15 cellular contexts compared by ENCODE assay signal in the genomic region with DNA sequence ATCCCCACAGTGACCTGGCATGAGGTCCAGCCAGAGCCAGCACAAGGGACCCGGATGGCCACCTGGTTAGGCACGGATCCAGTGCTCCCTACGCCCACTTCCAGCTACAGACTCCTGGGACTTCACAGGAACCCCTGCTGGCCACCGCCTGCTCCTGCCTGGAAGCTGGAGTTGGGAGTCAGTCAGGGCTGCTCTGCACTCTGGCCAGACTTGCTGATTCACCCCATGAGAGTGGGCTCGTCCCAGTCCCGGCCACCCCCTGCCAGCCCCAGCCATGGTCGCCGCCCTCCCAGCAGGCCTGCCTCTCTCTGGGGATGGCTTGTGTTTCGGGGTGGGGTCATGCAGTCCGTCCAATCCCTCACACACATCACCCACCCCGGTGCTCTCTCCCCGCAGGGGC.
A peak's percentile ranks its signal among the peaks of the same experiment; 100 is the strongest.
DNase-seq lines count a peak whose midpoint lies in the region; ATAC-seq, FAIRE-seq and TF ChIP-seq lines count a peak whose summit lies in the region.
"Had no signal": no experiment of that assay in that cellular context is flagged by ENCODE, and none has a peak within 500 bp of the region (broad histone marks: within the 10 kb centered on the region; RNA-seq: fewer than 3 reads in every experiment).

No MANE protein-coding gene starts in this region.

- H3K4me1 ChIP-seq in A549: no peaks in the 10 kb centered on the region

- peaks cover 2% of the 10 kb centered on the region for H3K4me1 Mint-ChIP-seq in progenitor cell of endocrine pancreas (ENCODE audit: low read depth)

- TF ChIP-seq POLR2A in A549 (IDR thresholded peaks at IDR 0.05; ENCODE audit: low read length): no peak

- H3K36me3 Mint-ChIP-seq in progenitor cell of endocrine pancreas (ENCODE audit: insufficient read depth): no peaks in the 10 kb centered on the region
- H3K36me3 Mint-ChIP-seq: activated naive CD4-positive, alpha-beta T cell treated with anti-CD3 and anti-CD28 coated beads, Interleukin-2, amount 50 U/mL, for 24 hours had no signal

- TF ChIP-seq CTCF in A549 (IDR thresholded peaks at IDR 0.05) (no peak), progenitor cell of endocrine pancreas (IDR thresholded peaks at IDR 0.05; ENCODE audit: unreplicated experiment) (peak; percentile 34)

- no peak overlapping the region for H3K27ac Mint-ChIP-seq in progenitor cell of endocrine pancreas
- H3K27ac Mint-ChIP-seq: activated naive CD4-positive, alpha-beta T cell treated with anti-CD3 and anti-CD28 coated beads, Interleukin-2, amount 50 U/mL, for 24 hours had no signal

- WGBS in A549 (ENCODE audit: missing lambda C conversion rate): 30% methylated on average over 5 of the region's 12 CpGs

- no peak overlapping the region for H3K27ac ChIP-seq in A549
- no peak overlapping the region for H3K27ac ChIP-seq in caudate nucleus (ENCODE audit: low read depth, low read length)

- H3K9me3 Mint-ChIP-seq in progenitor cell of endocrine pancreas (ENCODE audit: low read depth): no peaks in the 10 kb centered on the region
- H3K9me3 Mint-ChIP-seq: activated naive CD4-positive, alpha-beta T cell treated with anti-CD3 and anti-CD28 coated beads, Interleukin-2, amount 50 U/mL, for 24 hours had no signal

- no peak overlapping the region for H3K4me2 ChIP-seq in A549

- no peak for TF ChIP-seq EP300 in A549 (IDR thresholded peaks at IDR 0.05)

- no peak for FAIRE-seq in A549 (lab: Jason Lieb, UNC)
- FAIRE-seq: bronchial epithelial cell had no signal

- intact Hi-C loops in left ventricle myocardium superior (cut with micrococcal nuclease): no loop called here

- ATAC-seq in A549: peak; percentile 65 to 79; a peak in 5 of 6 replicates
- ATAC-seq in left ventricle myocardium superior: peak; percentile 65

- H3K27me3 Mint-ChIP-seq in progenitor cell of endocrine pancreas: peaks cover 7% of the 10 kb centered on the region

- DNase-seq in A549 (ENCODE audit: low read depth in 1 of 2, low spot score in 1 of 2) (no peak), SK-N-DZ (ENCODE audit: low spot score) (peak; percentile 56), left ventricle myocardium superior (no peak), progenitor cell of endocrine pancreas (ENCODE audit: low spot score, unreplicated experiment) (no peak), caudate nucleus (lab: John Stamatoyannopoulos, UW) (no peak), NCI-H1694 treated with DMSO at 0.1 percent for 48 hours (lab: John Stamatoyannopoulos, UW) (no peak), NCI-H1048 (lab: John Stamatoyannopoulos, UW) (no peak)
- no peak for DNase-seq in stimulated activated CD4-positive, alpha-beta T cell treated with anti-CD3 and anti-CD28 coated beads, Interleukin-4, amount 100 ng/mL, for 1 hour
- DNase-seq: activated CD4-positive, CD25-positive, alpha-beta regulatory T cell treated with anti-CD3 and anti-CD28 coated beads, Interleukin-2, amount 50 U/mL, for 72 hours; activated CD8-positive, alpha-beta memory T cell treated with anti-CD3 and anti-CD28 coated beads, Interleukin-2, amount 50 U/mL, for 48 hours; Calu3; foreskin melanocyte; NCI-H446 treated with DMSO at 0.1 percent for 48 hours had no signal

- H3K4me3 Mint-ChIP-seq in progenitor cell of endocrine pancreas (ENCODE audit: low read depth): no peak overlapping the region
- H3K4me3 Mint-ChIP-seq: activated naive CD4-positive, alpha-beta T cell treated with anti-CD3 and anti-CD28 coated beads, Interleukin-2, amount 50 U/mL, for 24 hours had no signal

- CTCF ChIA-PET in A549 (lab: Yijun Ruan, JAX): interaction anchor here (0.6 to 1.0 kb wide), 2 partner anchors 113 to 333 kb away, joined by 3 to 4 read pairs; no protein-coding TSS in a partner anchor

- H3K4me3 ChIP-seq in A549: no peak overlapping the region

- no peaks in the 10 kb centered on the region for H3K9me3 ChIP-seq in A549

- POLR2A ChIA-PET in A549 (lab: Yijun Ruan, JAX): no interaction called here

- TF ChIP-seq RAD21 in A549 (conservative IDR thresholded peaks at IDR 0.05 in 1 of 2, IDR thresholded peaks at IDR 0.05 in 1 of 2): no peak

TF ChIP-seq in A549, 52 proteins besides CTCF, POLR2A, EP300 and RAD21:
- TF ChIP-seq HOXA7 (CRISPR knock-in tag; IDR thresholded peaks at IDR 0.05): no peak
- no peak for TF ChIP-seq RARB (CRISPR knock-in tag; IDR thresholded peaks at IDR 0.05)
- no peak for TF ChIP-seq CEBPB (IDR thresholded peaks at IDR 0.05)
- no peak for TF ChIP-seq ESRRA (IDR thresholded peaks at IDR 0.05; ENCODE audit: borderline replicate concordance, low read length)
- TF ChIP-seq CBX8 (IDR thresholded peaks at IDR 0.05): no peak
- no peak for TF ChIP-seq ZNF302 (CRISPR knock-in tag; IDR thresholded peaks at IDR 0.05)
- no peak for TF ChIP-seq GATA3 (IDR thresholded peaks at IDR 0.05; ENCODE audit: borderline replicate concordance)
- TF ChIP-seq, protein P1, sequence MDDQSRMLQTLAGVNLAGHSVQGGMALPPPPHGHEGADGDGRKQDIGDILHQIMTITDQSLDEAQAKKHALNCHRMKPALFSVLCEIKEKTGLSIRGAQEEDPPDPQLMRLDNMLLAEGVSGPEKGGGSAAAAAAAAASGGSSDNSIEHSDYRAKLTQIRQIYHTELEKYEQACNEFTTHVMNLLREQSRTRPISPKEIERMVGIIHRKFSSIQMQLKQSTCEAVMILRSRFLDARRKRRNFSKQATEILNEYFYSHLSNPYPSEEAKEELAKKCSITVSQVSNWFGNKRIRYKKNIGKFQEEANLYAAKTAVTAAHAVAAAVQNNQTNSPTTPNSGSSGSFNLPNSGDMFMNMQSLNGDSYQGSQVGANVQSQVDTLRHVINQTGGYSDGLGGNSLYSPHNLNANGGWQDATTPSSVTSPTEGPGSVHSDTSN (IDR thresholded peaks at IDR 0.05): no peak
- TF ChIP-seq NR3C1 (IDR thresholded peaks at IDR 0.05): no peak
- no peak for TF ChIP-seq HOXB5 (CRISPR knock-in tag; IDR thresholded peaks at IDR 0.05)
- TF ChIP-seq RNF2 (IDR thresholded peaks at IDR 0.05; ENCODE audit: borderline replicate concordance, low read depth): no peak
- no peak for TF ChIP-seq MAZ (IDR thresholded peaks at IDR 0.05; ENCODE audit: borderline replicate concordance, low read depth, low read length)
- no peak for TF ChIP-seq FOSB (CRISPR knock-in tag; IDR thresholded peaks at IDR 0.05)
- TF ChIP-seq POLR2AphosphoS2 (conservative IDR thresholded peaks at IDR 0.05; ENCODE audit: low read length): no peak
- TF ChIP-seq EHMT2 (IDR thresholded peaks at IDR 0.05; ENCODE audit: low read depth): no peak
- TF ChIP-seq NFE2L2 (conservative IDR thresholded peaks at IDR 0.05; ENCODE audit: low read length): no peak
- TF ChIP-seq, protein P2, sequence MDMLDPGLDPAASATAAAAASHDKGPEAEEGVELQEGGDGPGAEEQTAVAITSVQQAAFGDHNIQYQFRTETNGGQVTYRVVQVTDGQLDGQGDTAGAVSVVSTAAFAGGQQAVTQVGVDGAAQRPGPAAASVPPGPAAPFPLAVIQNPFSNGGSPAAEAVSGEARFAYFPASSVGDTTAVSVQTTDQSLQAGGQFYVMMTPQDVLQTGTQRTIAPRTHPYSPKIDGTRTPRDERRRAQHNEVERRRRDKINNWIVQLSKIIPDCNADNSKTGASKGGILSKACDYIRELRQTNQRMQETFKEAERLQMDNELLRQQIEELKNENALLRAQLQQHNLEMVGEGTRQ (IDR thresholded peaks at IDR 0.05): no peak
- TF ChIP-seq, protein P3, sequence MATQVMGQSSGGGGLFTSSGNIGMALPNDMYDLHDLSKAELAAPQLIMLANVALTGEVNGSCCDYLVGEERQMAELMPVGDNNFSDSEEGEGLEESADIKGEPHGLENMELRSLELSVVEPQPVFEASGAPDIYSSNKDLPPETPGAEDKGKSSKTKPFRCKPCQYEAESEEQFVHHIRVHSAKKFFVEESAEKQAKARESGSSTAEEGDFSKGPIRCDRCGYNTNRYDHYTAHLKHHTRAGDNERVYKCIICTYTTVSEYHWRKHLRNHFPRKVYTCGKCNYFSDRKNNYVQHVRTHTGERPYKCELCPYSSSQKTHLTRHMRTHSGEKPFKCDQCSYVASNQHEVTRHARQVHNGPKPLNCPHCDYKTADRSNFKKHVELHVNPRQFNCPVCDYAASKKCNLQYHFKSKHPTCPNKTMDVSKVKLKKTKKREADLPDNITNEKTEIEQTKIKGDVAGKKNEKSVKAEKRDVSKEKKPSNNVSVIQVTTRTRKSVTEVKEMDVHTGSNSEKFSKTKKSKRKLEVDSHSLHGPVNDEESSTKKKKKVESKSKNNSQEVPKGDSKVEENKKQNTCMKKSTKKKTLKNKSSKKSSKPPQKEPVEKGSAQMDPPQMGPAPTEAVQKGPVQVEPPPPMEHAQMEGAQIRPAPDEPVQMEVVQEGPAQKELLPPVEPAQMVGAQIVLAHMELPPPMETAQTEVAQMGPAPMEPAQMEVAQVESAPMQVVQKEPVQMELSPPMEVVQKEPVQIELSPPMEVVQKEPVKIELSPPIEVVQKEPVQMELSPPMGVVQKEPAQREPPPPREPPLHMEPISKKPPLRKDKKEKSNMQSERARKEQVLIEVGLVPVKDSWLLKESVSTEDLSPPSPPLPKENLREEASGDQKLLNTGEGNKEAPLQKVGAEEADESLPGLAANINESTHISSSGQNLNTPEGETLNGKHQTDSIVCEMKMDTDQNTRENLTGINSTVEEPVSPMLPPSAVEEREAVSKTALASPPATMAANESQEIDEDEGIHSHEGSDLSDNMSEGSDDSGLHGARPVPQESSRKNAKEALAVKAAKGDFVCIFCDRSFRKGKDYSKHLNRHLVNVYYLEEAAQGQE (IDR thresholded peaks at IDR 0.05): no peak
